In genomic region chr3:46496745-46497555, GRCh38 we compare ENCODE assay signal across 7 cellular contexts. TPM values are rescaled to one million over a fixed set of nuclear protein-coding genes. Genes with fewer than 3 reads are reported as not detected.
DNase-seq lines count a peak whose midpoint lies in the region; FAIRE-seq and TF ChIP-seq lines count a peak whose summit lies in the region.

No MANE protein-coding gene starts in this region.

- in situ Hi-C loops in astrocyte of the cerebellum (cut with HindIII; ENCODE audit: low sequenced_read_pairs), result no loop called here

- H3K9me2 ChIP-seq in PC-9 (ENCODE audit: insufficient read depth), result no peaks in the 10 kb centered on the region

- no peak overlapping the region for H3K4ac ChIP-seq in trophoblast cell (ENCODE audit: low read depth, low read length)

- H3K4me1 ChIP-seq in PC-9 (replicated peaks; ENCODE audit: insufficient read depth), result peaks cover 13% of the 10 kb centered on the region
- peaks cover 6 to 13% of the 10 kb centered on the region in 2 experiments for H3K4me1 ChIP-seq in trophoblast cell (ENCODE audit: control insufficient read depth in 1 of 2, insufficient read depth in 2 of 2, low read length in 2 of 2)
- no peaks in the 10 kb centered on the region for H3K4me1 ChIP-seq in ovary (ENCODE audit: insufficient read depth)

- no peaks in the 10 kb centered on the region for H3F3A ChIP-seq in PC-9 (ENCODE audit: insufficient read depth, low read depth)

- no peak overlapping the region for H4K12ac ChIP-seq in trophoblast cell (ENCODE audit: low read depth, low read length)

- H3K4me2 ChIP-seq in PC-9 (no peak overlapping the region), trophoblast cell (ENCODE audit: low read length) (no peak overlapping the region)

- no peaks in the 10 kb centered on the region for H4K20me1 ChIP-seq in PC-9 (ENCODE audit: insufficient read depth)

- no peak overlapping the region for H2BK5ac ChIP-seq in trophoblast cell (ENCODE audit: low read depth, low read length, poor library complexity)

- H3K9me3 ChIP-seq in PC-9 (ENCODE audit: insufficient read depth, low read depth) (no peaks in the 10 kb centered on the region), trophoblast cell (ENCODE audit: insufficient read depth, low read depth, low read length) (no peaks in the 10 kb centered on the region), ovary (no peaks in the 10 kb centered on the region)

- no peak overlapping the region for H2BK120ac ChIP-seq in trophoblast cell (ENCODE audit: insufficient read depth, low read length, poor library complexity)

- H3K23ac ChIP-seq in trophoblast cell (ENCODE audit: low read length), result no peak overlapping the region

- FAIRE-seq in GM12892 (lab: Jason Lieb, UNC), result peak; percentile 50

- TF ChIP-seq CTCF in PC-9 (conservative IDR thresholded peaks at IDR 0.05) (peak; percentile 49; the same call in 1 of the 2 replicates), astrocyte of the cerebellum (IDR thresholded peaks at IDR 0.05; ENCODE audit: low read depth, low read length, missing control alignments) (peak; percentile 25), ovary (IDR thresholded peaks at IDR 0.05) (no peak)

- H3K36me3 ChIP-seq in PC-9 (ENCODE audit: low read depth) (no peaks in the 10 kb centered on the region), trophoblast cell (ENCODE audit: control insufficient read depth in 1 of 2, insufficient read depth in 2 of 2, low read length in 2 of 2) (no peaks in the 10 kb centered on the region), ovary (no peaks in the 10 kb centered on the region)

- peak overlapping the region; percentile 21 for H3K14ac ChIP-seq in trophoblast cell (ENCODE audit: low read length)

- H2AFZ ChIP-seq in PC-9 (no peak overlapping the region), trophoblast cell (ENCODE audit: insufficient read depth, low read length, poor library complexity) (no peak overlapping the region)

- WGBS in trophoblast cell (ENCODE audit: extremely low coverage, insufficient coverage, insufficient read length), result no CpG with 5 or more reads among the region's 9 CpGs
- 54 to 65% (median 57%) methylated on average over 9 of the region's 9 CpGs for WGBS in ovary, 3 donors

- H3K27me3 ChIP-seq in PC-9 (ENCODE audit: insufficient read depth, low read depth), result no peaks in the 10 kb centered on the region
- H3K27me3 ChIP-seq in trophoblast cell (ENCODE audit: insufficient read depth, low read length), result no peaks in the 10 kb centered on the region
- H3K27me3 ChIP-seq in ovary, result no peaks in the 10 kb centered on the region

- peaks cover 8% of the 10 kb centered on the region for H3K79me1 ChIP-seq in trophoblast cell (ENCODE audit: low read length)

- no peak overlapping the region for H4K8ac ChIP-seq in trophoblast cell (ENCODE audit: low read depth, low read length)

- BruUV-seq in PC-9 (replicated peaks; lab: Mats Ljungman, UMichigan), result no TSS peak

- H2BK12ac ChIP-seq in trophoblast cell (ENCODE audit: low read length), result no peak overlapping the region

- H3K9ac ChIP-seq in trophoblast cell (ENCODE audit: low read length), result no peak overlapping the region

- POLR2A ChIA-PET in PC-9 (lab: Charles Lee; ENCODE audit: unreplicated experiment), result no interaction called here

- H3K18ac ChIP-seq in trophoblast cell (ENCODE audit: low read length), result peak overlapping the region; percentile 4

- TF ChIP-seq POLR2A in GM12892 (IDR thresholded peaks at IDR 0.05; ENCODE audit: low read depth, low read length) (no peak), ovary (IDR thresholded peaks at IDR 0.05) (no peak)

- DNase-seq in GM12892 (ENCODE audit: insufficient read length), result no peak
- DNase-seq in PC-9, result no peak
- no peak for DNase-seq in astrocyte of the cerebellum (ENCODE audit: low read depth)
- DNase-seq in trophoblast cell, result no peak
- no peak for DNase-seq in ecto neural progenitor cell (ENCODE audit: low spot score)
- no peak for DNase-seq in ovary
- DNase-seq in NCI-H1105 treated with DMSO at 0.1 percent for 48 hours (lab: John Stamatoyannopoulos, UW), result no peak

- H3K79me2 ChIP-seq in PC-9 (ENCODE audit: low read depth) (no peaks in the 10 kb centered on the region), trophoblast cell (ENCODE audit: control insufficient read depth, insufficient read depth, low read length, poor library complexity) (no peaks in the 10 kb centered on the region)

- TF ChIP-seq EP300 in ovary (IDR thresholded peaks at IDR 0.05), result no peak

- peak overlapping the region; percentile 12 for H4K91ac ChIP-seq in trophoblast cell (ENCODE audit: low read depth, low read length)

- intact Hi-C loops in PC-9 (cut with micrococcal nuclease; ENCODE audit: unreplicated experiment) (no loop called here), ovary (cut with DNase I) (no loop called here)

- peak overlapping the region; percentile 31 for H2AK5ac ChIP-seq in trophoblast cell (ENCODE audit: low read length)

- H3K4me3 ChIP-seq in PC-9 (no peak overlapping the region), astrocyte of the cerebellum (ENCODE audit: low read depth, low read length) (no peak overlapping the region), trophoblast cell (ENCODE audit: low read depth, low read length) (no peak overlapping the region), ovary (no peak overlapping the region)

- CTCF ChIA-PET in PC-9 (lab: Charles Lee), result interaction anchor here (1.6 kb wide), 1 partner anchor 8 kb away, joined by 3 read pairs; no protein-coding TSS in a partner anchor

- no peak overlapping the region for H3K27ac ChIP-seq in PC-9
- peak overlapping the region; percentile 26 for H3K27ac ChIP-seq in trophoblast cell (ENCODE audit: low read depth, low read length)
- no peak overlapping the region for H3K27ac ChIP-seq in ovary

RNA-seq across cellular contexts. Expression of gene RTP3, which starts 0.8 kb away (rescaled TPM):
- polyA plus RNA-seq in GM12892 (2012; ENCODE audit: missing spikeins), result not detected
- total RNA-seq in PC-9 (2021), result not detected in 2 replicates
- polyA plus RNA-seq in trophoblast cell (2013), result 0.04 TPM in 1 of 2 replicates, not detected in the other
- total RNA-seq in ovary, result not detected
- not detected for polyA plus RNA-seq in ovary

RNA-seq across cellular contexts. Expression of gene LTF, which starts 32.2 kb away (rescaled TPM):
- not detected for polyA plus RNA-seq in GM12892 (2012; ENCODE audit: missing spikeins)
- total RNA-seq in PC-9 (2021) (not detected in 2 replicates), ovary (10 to 100 TPM in 1 of 7 donors, 1 to 10 TPM in 4, under 1 TPM in 2; 0.56 to 23.7 (median 1.2) TPM)
- 0.23 and 0.40 TPM in 2 replicates for polyA plus RNA-seq in trophoblast cell (2013)
- 1 to 10 TPM in 1 of 2 donors, under 1 TPM in 1; 0.86 to 1.5 TPM for polyA plus RNA-seq in ovary

Comparison
In these comparisons a context has a peak if more than half of its experiments do, and no peak if none do; other contexts are left out.
1. CTCF ChIP-seq: peak in PC-9 (single experiment) and astrocyte of the cerebellum (single experiment); none in ovary (0 of 3).